ENCODE assay signal across 11 cellular contexts in genomic region chr3:40800343-40800742, GRCh38.
DNase-seq lines count a peak whose midpoint lies in the region; ATAC-seq, FAIRE-seq and TF ChIP-seq lines count a peak whose summit lies in the region.
"Had no signal": no experiment of that assay in that cellular context is flagged by ENCODE, and none has a peak within 500 bp of the region (broad histone marks: within the 10 kb centered on the region; RNA-seq: fewer than 3 reads in every experiment).

No MANE protein-coding gene starts in this region.

- no peak overlapping the region for H3K9ac ChIP-seq in astrocyte (ENCODE audit: low read length)

- peak overlapping the region; percentile 83 for H3K27ac Mint-ChIP-seq in astrocyte (ENCODE audit: unreplicated experiment)
- H3K27ac Mint-ChIP-seq: activated CD8-positive, alpha-beta T cell treated with anti-CD3 and anti-CD28 coated beads for 36 hours had no signal

- DNase-seq in SIG-M5 treated with dmso at 0.1 percent for 504 hours (lab: John Stamatoyannopoulos, UW; ENCODE audit: unreplicated experiment) (peak; percentile 1), SIG-M5 (lab: John Stamatoyannopoulos, UW) (no peak), astrocyte (ENCODE audit: low read depth) (peak; percentile 94), iris pigment epithelial cell (ENCODE audit: low read depth) (peak; percentile 96), aorta (peak in 1 of 2 donors; percentile 44), frontal cortex (ENCODE audit: low spot score in 2 of 2) (no peak), globus pallidus (ENCODE audit: low spot score) (no peak)
- DNase-seq: activated CD8-positive, alpha-beta T cell treated with anti-CD3 and anti-CD28 coated beads for 36 hours; NCI-H1092 had no signal

- ATAC-seq in aorta (ENCODE audit: low FRiP score) (peak; percentile 67), GM18520 (IDR thresholded peaks at IDR 0.05; ENCODE audit: unreplicated experiment) (no peak)
- ATAC-seq: activated CD8-positive, alpha-beta T cell treated with anti-CD3 and anti-CD28 coated beads for 36 hours had no signal

- H3K4me1 ChIP-seq in astrocyte (ENCODE audit: insufficient read depth, low read length) = peaks cover 13% of the 10 kb centered on the region
- no peaks in the 10 kb centered on the region for H3K4me1 ChIP-seq in aorta (ENCODE audit: control insufficient read depth in 1 of 2, insufficient read depth in 2 of 2, low read length in 2 of 2)

- H3K4me3 Mint-ChIP-seq in astrocyte (ENCODE audit: unreplicated experiment) = no peak overlapping the region
- H3K4me3 Mint-ChIP-seq: activated CD8-positive, alpha-beta T cell treated with anti-CD3 and anti-CD28 coated beads for 36 hours had no signal

- no peaks in the 10 kb centered on the region for H3K9me3 ChIP-seq in astrocyte (ENCODE audit: insufficient read depth, low read depth, low read length)
- peaks cover 5% of the 10 kb centered on the region for H3K9me3 ChIP-seq in aorta (ENCODE audit: control insufficient read depth, low read length)

- H3K4me3 ChIP-seq in astrocyte (ENCODE audit: insufficient read depth, low read depth, low read length) (no peak overlapping the region), aorta (ENCODE audit: low read length in 2 of 2) (no peak overlapping the region)

- no peaks in the 10 kb centered on the region for H3K36me3 Mint-ChIP-seq in astrocyte (ENCODE audit: low read depth, unreplicated experiment)

- peaks cover 6% of the 10 kb centered on the region for H3K9me3 Mint-ChIP-seq in astrocyte (ENCODE audit: unreplicated experiment)

- H4K20me1 ChIP-seq in astrocyte (ENCODE audit: insufficient read depth, low read length) = no peaks in the 10 kb centered on the region

- H3K27me3 Mint-ChIP-seq in astrocyte (ENCODE audit: low read depth, unreplicated experiment) = peaks cover 3% of the 10 kb centered on the region

- H3K27ac ChIP-seq in astrocyte (ENCODE audit: low read depth, low read length) = no peak overlapping the region
- no peak overlapping the region for H3K27ac ChIP-seq in aorta (ENCODE audit: low read depth in 1 of 2, low read length in 2 of 2)

- H3K36me3 ChIP-seq in astrocyte (ENCODE audit: insufficient read depth, low read length) = no peaks in the 10 kb centered on the region
- H3K36me3 ChIP-seq in aorta (ENCODE audit: control insufficient read depth in 1 of 2, insufficient read depth in 2 of 2, low read length in 1 of 2) = no peaks in the 10 kb centered on the region

- H3K27me3 ChIP-seq in astrocyte (ENCODE audit: insufficient read depth, low read length) (peaks cover 10% of the 10 kb centered on the region), aorta (ENCODE audit: control insufficient read depth in 1 of 2, insufficient read depth in 2 of 2, low read length in 1 of 2) (no peaks in the 10 kb centered on the region)

- TF ChIP-seq CTCF in astrocyte (IDR thresholded peaks at IDR 0.05; ENCODE audit: insufficient read depth, low read depth, low read length) = no peak

- intact Hi-C loops in aorta (cut with DNase I) = no loop called here

- FAIRE-seq in astrocyte (lab: Jason Lieb, UNC) = peak; percentile 45
- no peak for FAIRE-seq in frontal cortex (lab: Jason Lieb, UNC)
- FAIRE-seq: A204.1 had no signal

- H3K4me1 Mint-ChIP-seq in astrocyte (ENCODE audit: low read depth, unreplicated experiment) = peaks cover 24% of the 10 kb centered on the region

- H2AFZ ChIP-seq in astrocyte (ENCODE audit: low read depth, low read length) = no peak overlapping the region

- H3K79me2 ChIP-seq in astrocyte (ENCODE audit: insufficient read depth, low read length) = no peaks in the 10 kb centered on the region

- H3K4me2 ChIP-seq in astrocyte (ENCODE audit: low read length) = peak overlapping the region; percentile 65

Comparison
In these comparisons a context has a peak if more than half of its experiments do, and no peak if none do; other contexts are left out.
1. DNase-seq: peak in SIG-M5 treated with dmso at 0.1 percent for 504 hours (single experiment), astrocyte (single experiment) and iris pigment epithelial cell (single experiment); none in SIG-M5 (single experiment), frontal cortex (0 of 2) and globus pallidus (single experiment).